In genomic region chr7:46143949-46144917, GRCh38 we compare ENCODE assay signal across 21 cellular contexts.
DNase-seq lines count a peak whose midpoint lies in the region; ATAC-seq, FAIRE-seq and TF ChIP-seq lines count a peak whose summit lies in the region.
"Had no signal": no experiment of that assay in that cellular context is flagged by ENCODE, and none has a peak within 500 bp of the region (broad histone marks: within the 10 kb centered on the region; RNA-seq: fewer than 3 reads in every experiment).

No MANE protein-coding gene starts in this region.

- TF ChIP-seq RAD21 in liver (IDR thresholded peaks at IDR 0.05) (no peak), HepG2 (CRISPR knock-in tag; IDR thresholded peaks at IDR 0.05) (no peak)

- TF ChIP-seq POLR2A in HepG2 (IDR thresholded peaks at IDR 0.05; ENCODE audit: insufficient read depth in 1 of 2, low read depth in 2 of 2, low read length in 2 of 2) (no peak), right lobe of liver (IDR thresholded peaks at IDR 0.05) (no peak), uterus (IDR thresholded peaks at IDR 0.05) (no peak)

- no peak overlapping the region for H3K27ac ChIP-seq in liver (ENCODE audit: low read depth in 1 of 2, low read length in 2 of 2)
- no peak overlapping the region for H3K27ac ChIP-seq in HepG2 (ENCODE audit: extremely low read length, insufficient read depth, low read length)
- peak overlapping the region; percentile 58; the same call in 1 of the 2 replicates for H3K27ac ChIP-seq in Panc1 (ENCODE audit: low read length)
- H3K27ac ChIP-seq in right lobe of liver = no peak overlapping the region
- H3K27ac ChIP-seq in aorta (ENCODE audit: low read depth in 1 of 2, low read length in 2 of 2) = peak overlapping the region; percentile 28 to 71
- H3K27ac ChIP-seq in uterus = no peak overlapping the region
- H3K27ac ChIP-seq: colonic mucosa had no signal

- H3K27me3 ChIP-seq in liver (ENCODE audit: control insufficient read depth in 4 of 4, insufficient read depth in 4 of 4, low read length in 3 of 4) (no peaks in the 10 kb centered on the region), HepG2 (ENCODE audit: control insufficient read depth in 1 of 2, insufficient read depth in 2 of 2, low read length in 2 of 2) (no peaks in the 10 kb centered on the region), Panc1 (ENCODE audit: control insufficient read depth, insufficient read depth, low read length) (no peaks in the 10 kb centered on the region), right lobe of liver (no peaks in the 10 kb centered on the region), aorta (ENCODE audit: control insufficient read depth in 1 of 2, insufficient read depth in 2 of 2, low read length in 1 of 2) (no peaks in the 10 kb centered on the region), uterus (no peaks in the 10 kb centered on the region)
- H3K27me3 ChIP-seq: colonic mucosa, tibial artery had no signal

- no peak overlapping the region; the same call in 1 of the 2 replicates for H3K4me2 ChIP-seq in HepG2 (ENCODE audit: low read depth, low read length)

- TF ChIP-seq EP300 in HepG2 (IDR thresholded peaks at IDR 0.05; ENCODE audit: low read depth in 2 of 2, low read length in 2 of 2) (no peak), HepG2 (CRISPR knock-in tag; IDR thresholded peaks at IDR 0.05; ENCODE audit: borderline replicate concordance) (no peak)

- no peaks in the 10 kb centered on the region for H3K79me2 ChIP-seq in HepG2 (ENCODE audit: insufficient read depth, low read length)

- no peak overlapping the region for H2AFZ ChIP-seq in HepG2 (ENCODE audit: low read length)

- H3K4me3 ChIP-seq in liver (ENCODE audit: low read depth in 1 of 3, low read length in 3 of 3) (no peak overlapping the region), HepG2 (replicated peaks in 1 of 3; ENCODE audit: insufficient read depth in 1 of 3, low read depth in 2 of 3, low read length in 3 of 3) (no peak overlapping the region), Panc1 (ENCODE audit: low read depth in 2 of 2, low read length in 2 of 2) (no peak overlapping the region), right lobe of liver (no peak overlapping the region), aorta (ENCODE audit: low read length in 2 of 2) (no peak overlapping the region), uterus (no peak overlapping the region)
- H3K4me3 ChIP-seq: colonic mucosa, tibial artery had no signal

- BruUV-seq in HepG2 (replicated peaks; lab: Mats Ljungman, UMichigan) (no TSS peak), Panc1 (replicated peaks; lab: Mats Ljungman, UMichigan) (no TSS peak)

- no peaks in the 10 kb centered on the region for H3K9me3 ChIP-seq in liver (ENCODE audit: control insufficient read depth in 4 of 4, low read length in 3 of 4)
- no peaks in the 10 kb centered on the region for H3K9me3 ChIP-seq in HepG2 (ENCODE audit: low read length)
- no peaks in the 10 kb centered on the region for H3K9me3 ChIP-seq in Panc1 (ENCODE audit: control insufficient read depth, insufficient read depth, low read depth, low read length)
- H3K9me3 ChIP-seq in right lobe of liver = no peaks in the 10 kb centered on the region
- no peaks in the 10 kb centered on the region for H3K9me3 ChIP-seq in aorta (ENCODE audit: control insufficient read depth, low read length)
- no peaks in the 10 kb centered on the region for H3K9me3 ChIP-seq in uterus
- H3K9me3 ChIP-seq: colonic mucosa, tibial artery had no signal

- WGBS in liver = 51% methylated on average over 4 of the region's 4 CpGs
- WGBS in HepG2 (ENCODE audit: low lambda C conversion rate) = 9% methylated on average over 4 of the region's 4 CpGs
- 34% methylated on average over 3 of the region's 4 CpGs for WGBS in right lobe of liver (ENCODE audit: insufficient coverage, low coverage, low lambda C conversion rate, missing lambda C conversion rate)
- 90 to 93% methylated on average over 4 of the region's 4 CpGs for WGBS in aorta, 2 donors

- no peaks in the 10 kb centered on the region for H4K20me1 ChIP-seq in HepG2 (ENCODE audit: insufficient read depth, low read length)

- in situ Hi-C loops in HepG2 (cut with HindIII; ENCODE audit: extremely low pct_ligation_motif_present, low pct_unique_long_range_greater_than_20kb) (no loop called here), Panc1 (cut with HindIII; ENCODE audit: low pct_unique_long_range_greater_than_20kb, low sequenced_read_pairs) (no loop called here)

- no peak for DNase-seq in HepG2 (ENCODE audit: low spot score)
- DNase-seq in Panc1 (ENCODE audit: low read depth, low spot score) = no peak
- DNase-seq in right lobe of liver = no peak
- DNase-seq in aorta = no peak
- no peak for DNase-seq in kidney glomerular epithelial cell (lab: John Stamatoyannopoulos, UW)
- DNase-seq in uterus = no peak
- DNase-seq: activated CD4-positive, alpha-beta T cell treated with anti-CD3 and anti-CD28 coated beads, Interleukin-2, amount 50 U/mL, for 48 hours; activated naive CD4-positive, alpha-beta T cell treated with anti-CD3 and anti-CD28 coated beads for 36 hours; activated T-cell treated with anti-CD3 and anti-CD28 coated beads, Interleukin-2, amount 50 U/mL, for 1 hour; colonic mucosa; GOT3; Kasumi-1; NCI-H1417; retina; RPMI8226; stimulated activated naive CD4-positive, alpha-beta T cell; tibial artery had no signal

- peak overlapping the region in 1 of 2 donors; percentile 13 for H3K9ac ChIP-seq in liver (ENCODE audit: low read depth in 1 of 2, low read length in 2 of 2)
- H3K9ac ChIP-seq in HepG2 (ENCODE audit: insufficient read depth, low read depth, low read length) = no peak overlapping the region

- no peak for FAIRE-seq in HepG2 (lab: Jason Lieb, UNC)
- FAIRE-seq: A204.1, endometrium had no signal

- H3K36me3 ChIP-seq in liver (ENCODE audit: control insufficient read depth in 4 of 4, insufficient read depth in 3 of 4, low read depth in 1 of 4, low read length in 3 of 4) (no peaks in the 10 kb centered on the region), HepG2 (replicated peaks in 1 of 2; ENCODE audit: control insufficient read depth in 1 of 2, insufficient read depth in 2 of 2, low read length in 2 of 2) (no peaks in the 10 kb centered on the region), Panc1 (ENCODE audit: control insufficient read depth, insufficient read depth, low read length) (no peaks in the 10 kb centered on the region), right lobe of liver (no peaks in the 10 kb centered on the region), aorta (ENCODE audit: control insufficient read depth in 1 of 2, insufficient read depth in 2 of 2, low read length in 1 of 2) (no peaks in the 10 kb centered on the region), uterus (no peaks in the 10 kb centered on the region)
- H3K36me3 ChIP-seq: colonic mucosa, tibial artery had no signal

- H3K4me1 ChIP-seq in liver (ENCODE audit: control insufficient read depth in 4 of 4, insufficient read depth in 4 of 4, low read length in 3 of 4) (peaks cover 1 to 8% (median 3%) of the 10 kb centered on the region in 4 donors), HepG2 (ENCODE audit: insufficient read depth, low read length) (peaks cover 19% of the 10 kb centered on the region), Panc1 (ENCODE audit: control insufficient read depth, insufficient read depth, low read length) (peaks cover 3% of the 10 kb centered on the region; the same call in 1 of the 2 replicates), right lobe of liver (no peaks in the 10 kb centered on the region), aorta (ENCODE audit: control insufficient read depth in 1 of 2, insufficient read depth in 2 of 2, low read length in 2 of 2) (peaks cover 11 to 23% of the 10 kb centered on the region in 2 donors), uterus (no peaks in the 10 kb centered on the region)
- H3K4me1 ChIP-seq: colonic mucosa had no signal

- no peak for TF ChIP-seq CTCF in liver (IDR thresholded peaks at IDR 0.05; ENCODE audit: low read depth, low read length, missing input control)
- no peak for TF ChIP-seq CTCF in HepG2 (CRISPR knock-in tag; IDR thresholded peaks at IDR 0.05)
- TF ChIP-seq CTCF in Panc1 (IDR thresholded peaks at IDR 0.05) = no peak
- no peak for TF ChIP-seq CTCF in right lobe of liver (IDR thresholded peaks at IDR 0.05)
- TF ChIP-seq CTCF in uterus (IDR thresholded peaks at IDR 0.05) = no peak

- POLR2A ChIA-PET in HepG2 (lab: Yijun Ruan, JAX) = no interaction called here
- POLR2A ChIA-PET in Panc1 (lab: Charles Lee) = no interaction called here

- no peak for ATAC-seq in HepG2
- ATAC-seq in Panc1 = no peak
- peak in 3 of 4 donors; percentile 64 to 72 (median 72) for ATAC-seq in right lobe of liver
- no peak for ATAC-seq in aorta (ENCODE audit: low FRiP score)
- no peak for ATAC-seq in HG02981 (IDR thresholded peaks at IDR 0.05; ENCODE audit: unreplicated experiment)

- CTCF ChIA-PET in HepG2 (lab: Yijun Ruan, JAX; ENCODE audit: low intra/inter-chr PET ratio, low total read pairs) (no interaction called here), Panc1 (lab: Charles Lee) (no interaction called here)

- intact Hi-C loops in HepG2 (cut with micrococcal nuclease; ENCODE audit: unreplicated experiment) (no loop called here), Panc1 (cut with micrococcal nuclease; ENCODE audit: unreplicated experiment) (no loop called here), right lobe of liver (cut with DNase I) (no loop called here), aorta (cut with DNase I) (loop anchor here in 1 of 2 donors (2.0 kb wide), 1 partner anchor 221 kb away; no protein-coding TSS in a partner anchor), uterus (cut with DNase I; ENCODE audit: low total_unique reads) (no loop called here)

TF ChIP-seq in liver, 16 proteins besides CTCF, POLR2A, EP300 and RAD21:
- no peak for TF ChIP-seq JUND (IDR thresholded peaks at IDR 0.05)
- TF ChIP-seq SP1 (IDR thresholded peaks at IDR 0.05) = no peak
- no peak for TF ChIP-seq EGR1 (IDR thresholded peaks at IDR 0.05; ENCODE audit: low read depth in 2 of 2)
- TF ChIP-seq FOXA2 (IDR thresholded peaks at IDR 0.05) = no peak
- TF ChIP-seq TAF1 (conservative IDR thresholded peaks at IDR 0.05) = no peak
- TF ChIP-seq NR2F2 (IDR thresholded peaks at IDR 0.05) = peak; percentile 9
- TF ChIP-seq HNF4A (conservative IDR thresholded peaks at IDR 0.05) = peak; percentile 36 to 38
- TF ChIP-seq RXRA (IDR thresholded peaks at IDR 0.05) = peak in 1 of 2 donors; percentile 29
- TF ChIP-seq YY1 (IDR thresholded peaks at IDR 0.05) = no peak

TF ChIP-seq in HepG2, 621 proteins besides CTCF, POLR2A, EP300 and RAD21 (continues in another document):
- no peak for TF ChIP-seq ZFP36 (IDR thresholded peaks at IDR 0.05; ENCODE audit: borderline replicate concordance, low read depth, low read length, partially characterized antibody)
- no peak for TF ChIP-seq RFX5 (IDR thresholded peaks at IDR 0.05; ENCODE audit: low read depth, low read length)

Comparison
In these comparisons a context has a peak if more than half of its experiments do, and no peak if none do; other contexts are left out.
1. ATAC-seq: peak in right lobe of liver (3 of 4); none in HepG2 (single experiment), Panc1 (single experiment), aorta (single experiment) and HG02981 (single experiment).
2. H3K27ac ChIP-seq: peak in Panc1 (single experiment) and aorta (2 of 2); none in liver (0 of 2), HepG2 (single experiment), right lobe of liver (0 of 3) and uterus (0 of 2).